Comparison of ENCODE assay signal across 14 cellular contexts in the genomic region with DNA sequence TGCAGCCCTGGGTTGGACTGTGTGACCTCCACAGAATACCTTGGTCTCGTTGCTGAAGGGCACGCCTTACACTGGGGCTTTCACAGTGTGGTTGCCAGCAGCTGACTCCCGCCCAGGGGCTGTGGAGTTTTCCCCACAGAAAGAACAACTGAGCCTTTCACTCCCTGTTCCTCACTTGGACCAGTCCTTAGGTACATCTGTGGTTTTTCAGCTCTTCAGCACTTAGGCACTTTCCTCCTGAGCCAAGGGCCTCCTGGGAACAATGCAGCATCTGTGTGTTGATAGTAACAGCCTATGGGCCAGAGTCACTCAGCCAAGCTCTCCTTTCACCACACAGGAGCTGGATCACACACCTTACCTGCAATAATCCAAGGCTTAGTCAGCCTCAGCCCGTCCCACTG. TPM values are rescaled to one million over a fixed set of nuclear protein-coding genes. Genes with fewer than 3 reads are reported as not detected.
DNase-seq lines count a peak whose midpoint lies in the region; ATAC-seq and TF ChIP-seq lines count a peak whose summit lies in the region.
"Had no signal": no experiment of that assay in that cellular context is flagged by ENCODE, and none has a peak within 500 bp of the region (broad histone marks: within the 10 kb centered on the region; RNA-seq: fewer than 3 reads in every experiment).

No MANE protein-coding gene starts in this region.

- no peaks in the 10 kb centered on the region for H3K9me3 ChIP-seq in right atrium auricular region

- peak; percentile 23 to 44 for DNase-seq in NCI-H187 (lab: John Stamatoyannopoulos, UW)
- DNase-seq in SW480 (ENCODE audit: low spot score): peak; percentile 73
- DNase-seq in right atrium auricular region (ENCODE audit: low spot score): peak; percentile 60
- DNase-seq in left lobe of liver (ENCODE audit: low spot score): no peak
- DNase-seq in activated CD8-positive, alpha-beta memory T cell treated with anti-CD3 and anti-CD28 coated beads, Interleukin-2, amount 50 U/mL, for 48 hours: no peak
- DNase-seq in NCI-H748 treated with DMSO at 0.1 percent for 48 hours (lab: John Stamatoyannopoulos, UW): no peak
- DNase-seq in NCI-H226: no peak
- DNase-seq: activated CD4-positive, CD25-positive, alpha-beta regulatory T cell; activated T-cell treated with anti-CD3 and anti-CD28 coated beads, Interleukin-2, amount 50 U/mL, for 72 hours; CD4-positive, alpha-beta memory T cell; SHP77 had no signal

- H3K4me3 ChIP-seq in right atrium auricular region (no peak overlapping the region), skin epidermis (no peak overlapping the region)
- H3K4me3 ChIP-seq: K562 had no signal

- ATAC-seq in left lobe of liver: no peak
- ATAC-seq: activated T-cell treated with anti-CD3 and anti-CD28 coated beads, Interleukin-2, amount 50 U/mL, for 72 hours; K562 had no signal

- peak overlapping the region in 1 of 2 donors; percentile 19 for H3K27ac ChIP-seq in right atrium auricular region
- peak overlapping the region in 13 of 21 experiments; percentile 2 to 74 (median 48) for H3K27ac ChIP-seq in skin epidermis

- H3K27me3 ChIP-seq in right atrium auricular region: no peaks in the 10 kb centered on the region

- H3K36me3 ChIP-seq in right atrium auricular region: no peaks in the 10 kb centered on the region

- H3K4me1 ChIP-seq in right atrium auricular region: peaks cover 0 to 12% of the 10 kb centered on the region in 2 donors

- TF ChIP-seq CTCF in right atrium auricular region (IDR thresholded peaks at IDR 0.05): no peak

RNA-seq across cellular contexts. Expression of a gene that starts 25.0 kb away (rescaled TPM):
- total RNA-seq in right atrium auricular region: under 1 TPM; 0.31 to 0.70 TPM
- 0.30 TPM for total RNA-seq in left lobe of liver
- total RNA-seq: NCI-H460 had no signal

RNA-seq across cellular contexts. Expression of a gene that starts 27.7 kb away (rescaled TPM):
- 100 to 1,000 TPM; 287 to 454 TPM for total RNA-seq in right atrium auricular region
- 5.5 TPM for total RNA-seq in left lobe of liver
- total RNA-seq: NCI-H460 had no signal

RNA-seq across cellular contexts. Expression of a gene that starts 48.0 kb away (rescaled TPM):
- total RNA-seq in right atrium auricular region (100 to 1,000 TPM in 1 of 2 donors, 10 to 100 TPM in 1; 69.5 to 124 TPM), left lobe of liver (22.3 TPM)
- total RNA-seq: NCI-H460 had no signal

RNA-seq across cellular contexts. Expression of a gene that starts 59.5 kb away (rescaled TPM):
- not detected for total RNA-seq in right atrium auricular region
- total RNA-seq in left lobe of liver: not detected
- total RNA-seq: activated T-cell treated with anti-CD3 and anti-CD28 coated beads, Interleukin-2, amount 50 U/mL, for 72 hours; CD4-positive, alpha-beta memory T cell; K562; NCI-H460 had no signal

Comparison
In these comparisons a context has a peak if more than half of its experiments do, and no peak if none do; other contexts are left out.
1. DNase-seq: peak in NCI-H187 (2 of 2), SW480 (single experiment) and right atrium auricular region (single experiment); none in left lobe of liver (single experiment), activated CD8-positive, alpha-beta memory T cell treated with anti-CD3 and anti-CD28 coated beads, Interleukin-2, amount 50 U/mL, for 48 hours (single experiment), NCI-H748 treated with DMSO at 0.1 percent for 48 hours (single experiment) and NCI-H226 (single experiment).
2. RNA of a gene that starts 27.7 kb away (total RNA-seq): 287 to 454 TPM in right atrium auricular region; 5.5 TPM in left lobe of liver (single experiment); every median in the first group is over 10 times any median in the second.